8 cellular contexts compared by ENCODE assay signal in the genomic region with DNA sequence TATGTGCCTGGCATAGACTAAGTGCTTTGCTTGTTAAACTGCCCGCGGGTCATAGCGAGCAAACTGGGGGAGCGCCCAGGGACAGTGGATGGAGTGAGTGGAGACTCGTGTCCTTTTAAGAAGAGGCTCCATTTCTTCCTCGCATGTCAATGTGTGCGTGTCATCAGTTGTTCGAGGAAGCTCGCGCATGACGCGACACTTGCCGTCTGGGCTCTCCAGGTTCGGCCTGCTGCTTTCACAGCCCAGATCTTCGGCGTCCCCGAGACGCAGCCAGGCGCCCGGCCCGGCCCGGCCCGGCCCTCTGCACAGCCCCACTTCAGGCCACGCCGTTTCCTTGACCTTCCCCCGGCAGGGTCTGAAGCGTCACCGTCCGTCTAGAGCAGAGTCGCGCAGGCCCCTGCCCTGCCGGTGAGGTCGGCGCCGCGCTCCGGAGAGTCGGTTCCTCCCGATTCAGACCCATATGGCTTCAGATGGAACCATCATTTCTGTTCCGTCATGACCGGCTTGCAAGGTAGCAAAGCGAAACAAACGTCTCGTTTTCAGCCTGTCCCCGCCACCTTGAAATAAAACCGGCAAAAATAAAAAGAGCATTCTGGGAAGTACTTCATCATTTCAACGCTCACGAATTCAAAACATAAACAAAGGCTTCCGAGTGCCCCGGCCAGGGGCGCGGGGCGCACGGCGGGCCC. TPM values are rescaled to one million over a fixed set of nuclear protein-coding genes. Genes with fewer than 3 reads are reported as not detected.
DNase-seq lines count a peak whose midpoint lies in the region; ATAC-seq, FAIRE-seq and TF ChIP-seq lines count a peak whose summit lies in the region.

No MANE protein-coding gene starts in this region.

- no peak overlapping the region for H2BK12ac ChIP-seq in H9 (ENCODE audit: insufficient read length, low read depth, low read length)

- FAIRE-seq in HTR-8/SVneo (lab: Jason Lieb, UNC) = no peak

- WGBS in H9 (ENCODE audit: extremely low coverage, insufficient read length, low lambda C conversion rate) = no CpG with 5 or more reads among the region's 55 CpGs

- H3K4ac ChIP-seq in H9 (ENCODE audit: low read depth, low read length) = no peak overlapping the region

- no peak overlapping the region for H3K23ac ChIP-seq in H9 (ENCODE audit: insufficient read length, low read depth, low read length)

- no peaks in the 10 kb centered on the region for H3K79me2 ChIP-seq in H9 (ENCODE audit: insufficient read depth, low read length)

- H2BK120ac ChIP-seq in H9 (ENCODE audit: low read depth, low read length, poor library complexity, severe bottlenecking) = no peak overlapping the region

- intact Hi-C loops in tibial artery (cut with DNase I; ENCODE audit: low total_unique reads) = loop anchor here (5.0 kb wide), 4 partner anchors 38 to 202 kb away; no protein-coding TSS in a partner anchor

- DNase-seq in DMS153 (lab: John Stamatoyannopoulos, UW) (peak; percentile 35), H9 (peak; percentile 50), epithelial cell of proximal tubule (ENCODE audit: low read depth) (no peak), middle frontal gyrus (ENCODE audit: extremely low spot score, low spot score) (peak; percentile 26), tibial artery (peak; percentile 61 to 81), HTR-8/SVneo (ENCODE audit: insufficient read length, low spot score) (no peak)

- peak overlapping the region; percentile 84 for H3K4me2 ChIP-seq in H9 (ENCODE audit: insufficient read depth, insufficient read length, low read length)

- peaks cover 4 to 6% of the 10 kb centered on the region in 2 experiments; a peak in 3 of 5 replicates for H3K9me3 Mint-ChIP-seq in H9

- H3K9ac ChIP-seq in H9 (ENCODE audit: extremely low read depth, insufficient read length, low read length) = peak overlapping the region; percentile 5

- H3K9me3 ChIP-seq in H9 (ENCODE audit: control insufficient read depth, low read depth, low read length) = no peaks in the 10 kb centered on the region
- H3K9me3 ChIP-seq in tibial artery = no peaks in the 10 kb centered on the region

- peaks cover 90% of the 10 kb centered on the region for H3K27me3 Mint-ChIP-seq in H9 (ENCODE audit: low read depth)

- no peaks in the 10 kb centered on the region for H3K79me1 ChIP-seq in H9 (ENCODE audit: insufficient read depth, low read depth, low read length, poor library complexity, severe bottlenecking)

- H3K4me1 Mint-ChIP-seq in H9 = peaks cover 10% of the 10 kb centered on the region in 2 experiments

- H4K20me1 ChIP-seq in H9 (ENCODE audit: control insufficient read depth, insufficient read depth, insufficient read length) = no peaks in the 10 kb centered on the region

- peak overlapping the region in 1 of 3 experiments; percentile 18; a peak in 2 of 7 replicates for H3K27ac Mint-ChIP-seq in H9

- no peaks in the 10 kb centered on the region for H3K4me1 ChIP-seq in H9 (ENCODE audit: insufficient read depth, low read length)
- H3K4me1 ChIP-seq in tibial artery = peaks cover 0 to 42% (median 19%) of the 10 kb centered on the region in 4 donors

- no peak overlapping the region for H4K8ac ChIP-seq in H9 (replicated peaks; ENCODE audit: insufficient read length, low read depth, low read length)

- peaks cover 9% of the 10 kb centered on the region for H3K23me2 ChIP-seq in H9 (ENCODE audit: insufficient read length, low read depth, low read length, poor library complexity, severe bottlenecking)

- H3K56ac ChIP-seq in H9 (ENCODE audit: insufficient read length, low read depth, low read length) = no peak overlapping the region

- no peak overlapping the region for H3K14ac ChIP-seq in H9 (ENCODE audit: insufficient read depth, low read length)

- H2BK15ac ChIP-seq in H9 (ENCODE audit: low read depth, low read length) = no peak overlapping the region

- H3T11ph ChIP-seq in H9 (ENCODE audit: low read length) = no peak overlapping the region

- H3K4me3 Mint-ChIP-seq in H9 = peak overlapping the region; percentile 81 to 93

- no peaks in the 10 kb centered on the region for H3K36me3 ChIP-seq in tibial artery

- TF ChIP-seq CTCF in H9 (conservative IDR thresholded peaks at IDR 0.05) = no peak
- TF ChIP-seq CTCF in WI38 (IDR thresholded peaks at IDR 0.05; ENCODE audit: low read depth, low read length) = no peak
- no peak for TF ChIP-seq CTCF in epithelial cell of proximal tubule (conservative IDR thresholded peaks at IDR 0.05; ENCODE audit: low read depth, low read length)
- TF ChIP-seq CTCF in tibial artery (IDR thresholded peaks at IDR 0.05) = no peak

- no peak overlapping the region for H4K5ac ChIP-seq in H9 (ENCODE audit: insufficient read length, low read depth, low read length)

- no peak overlapping the region for H2BK20ac ChIP-seq in H9 (ENCODE audit: low read depth, low read length, poor library complexity, severe bottlenecking)

- H4K91ac ChIP-seq in H9 (ENCODE audit: insufficient read length, low read depth, low read length) = no peak overlapping the region

- H3K27me3 ChIP-seq in H9 (ENCODE audit: insufficient read depth, low read length) (peaks cover 29% of the 10 kb centered on the region; the same call in 1 of the 2 replicates), tibial artery (no peaks in the 10 kb centered on the region)

- peaks cover 0 to 4% (median 0%) of the 10 kb centered on the region in 3 experiments; a peak in 2 of 7 replicates for H3K36me3 Mint-ChIP-seq in H9 (ENCODE audit: insufficient read depth in 1 of 3, low read depth in 3 of 3)

- H3K4me3 ChIP-seq in WI38 (ENCODE audit: low read depth, low read length) (peak overlapping the region; percentile 47), epithelial cell of proximal tubule (ENCODE audit: low read depth, low read length) (peak overlapping the region; percentile 58), tibial artery (peak overlapping the region; percentile 76 to 78)

- H2AK5ac ChIP-seq in H9 (ENCODE audit: insufficient read length, low read length) = no peak overlapping the region

- no peak overlapping the region for H3K27ac ChIP-seq in H9 (ENCODE audit: insufficient read length, low read depth, low read length)
- H3K27ac ChIP-seq in tibial artery = peak overlapping the region; percentile 90

- H2BK5ac ChIP-seq in H9 (ENCODE audit: insufficient read length, low read length) = no peak overlapping the region

- H2AFZ ChIP-seq in H9 (ENCODE audit: low read length) = no peak overlapping the region

- no peak overlapping the region for H3K18ac ChIP-seq in H9 (ENCODE audit: insufficient read length, low read depth, low read length)

- no peak for ATAC-seq in HG03025 (IDR thresholded peaks at IDR 0.05; ENCODE audit: low FRiP score, unreplicated experiment)

RNA-seq across cellular contexts. Expression of gene ARHGEF7, which starts 0.6 kb away (rescaled TPM):
- 50.9 and 51.9 TPM in 2 replicates for total RNA-seq in H9 (2021)
- total RNA-seq in epithelial cell of proximal tubule = 18.2 and 21.9 TPM in 2 replicates

Comparison
In these comparisons a context has a peak if more than half of its experiments do, and no peak if none do; other contexts are left out.
1. DNase-seq: peak in DMS153 (single experiment), H9 (single experiment), middle frontal gyrus (single experiment) and tibial artery (2 of 2); none in epithelial cell of proximal tubule (single experiment) and HTR-8/SVneo (single experiment).
2. Peak in every context shown above with its lines, with median percentiles within 50 percentile points of each other: H3K4me3 ChIP-seq.